In the genomic region with DNA sequence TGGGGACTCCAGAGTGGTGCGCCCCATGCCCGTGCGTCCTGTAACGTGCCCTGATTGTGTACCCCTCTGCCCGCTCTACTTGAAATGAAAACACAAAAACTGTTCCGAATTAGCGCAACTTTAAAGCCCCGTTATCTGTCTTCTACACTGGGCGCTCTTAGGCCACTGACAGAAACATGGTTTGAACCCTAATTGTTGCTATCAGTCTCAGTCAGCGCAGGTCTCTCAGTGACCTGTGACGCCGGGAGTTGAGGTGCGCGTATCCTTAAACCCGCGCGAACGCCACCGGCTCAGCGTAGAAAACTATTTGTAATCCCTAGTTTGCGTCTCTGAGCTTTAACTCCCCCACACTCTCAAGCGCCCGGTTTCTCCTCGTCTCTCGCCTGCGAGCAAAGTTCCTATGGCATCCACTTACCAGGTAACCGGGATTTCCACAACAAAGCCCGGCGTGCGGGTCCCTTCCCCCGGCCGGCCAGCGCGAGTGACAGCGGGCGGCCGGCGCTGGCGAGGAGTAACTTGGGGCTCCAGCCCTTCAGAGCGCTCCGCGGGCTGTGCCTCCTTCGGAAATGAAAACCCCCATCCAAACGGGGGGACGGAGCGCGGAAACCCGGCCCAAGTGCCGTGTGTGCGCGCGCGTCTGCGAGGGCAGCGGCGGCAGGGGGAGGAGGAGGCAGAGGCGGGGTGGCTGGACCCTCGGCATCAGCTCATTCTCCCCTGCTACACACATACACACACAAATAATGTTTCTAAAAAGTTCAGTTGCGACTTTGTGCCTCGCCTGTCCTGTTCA, we compare ENCODE assay signal across 8 cellular contexts. TPM values are rescaled to one million over a fixed set of nuclear protein-coding genes. Genes with fewer than 3 reads are reported as not detected.
DNase-seq lines count a peak whose midpoint lies in the region; ATAC-seq and TF ChIP-seq lines count a peak whose summit lies in the region.

No MANE protein-coding gene starts in this region.

- H3K4me2 ChIP-seq in parathyroid adenoma (ENCODE audit: low read length), result peak overlapping the region; percentile 96

- WGBS in heart right ventricle, 2 donors, result 1% methylated on average over 60 of the region's 60 CpGs

- peaks cover 50% of the 10 kb centered on the region for H3K4me1 Mint-ChIP-seq in Calu3 (ENCODE audit: low read depth, unreplicated experiment)

- ATAC-seq in heart right ventricle, result peak in 7 of 8 donors; percentile 2 to 18 (median 4)
- no peak for ATAC-seq in GM19395 (IDR thresholded peaks at IDR 0.05; ENCODE audit: unreplicated experiment)

- H3K36me3 ChIP-seq in heart right ventricle (no peaks in the 10 kb centered on the region), parathyroid adenoma (ENCODE audit: control insufficient read depth, insufficient read depth, low read length) (no peaks in the 10 kb centered on the region)

- TF ChIP-seq CTCF in Calu3 (IDR thresholded peaks at IDR 0.05; ENCODE audit: unreplicated experiment) (no peak), heart right ventricle (IDR thresholded peaks at IDR 0.05) (no peak), parathyroid adenoma (IDR thresholded peaks at IDR 0.05) (no peak)

- no peaks in the 10 kb centered on the region for H3K9me3 ChIP-seq in heart right ventricle
- no peaks in the 10 kb centered on the region for H3K9me3 ChIP-seq in parathyroid adenoma (ENCODE audit: control insufficient read depth, low read length)

- H3K27me3 ChIP-seq in heart right ventricle (peaks cover 0 to 27% (median 0%) of the 10 kb centered on the region in 7 donors), parathyroid adenoma (ENCODE audit: control insufficient read depth, insufficient read depth, low read length) (no peaks in the 10 kb centered on the region)

- peak overlapping the region; percentile 73 for H2AFZ ChIP-seq in parathyroid adenoma

- H3K27ac Mint-ChIP-seq in Calu3 (ENCODE audit: unreplicated experiment), result peak overlapping the region; percentile 87

- peaks cover 55% of the 10 kb centered on the region for H3K36me3 Mint-ChIP-seq in Calu3 (ENCODE audit: insufficient read depth, unreplicated experiment)

- peak overlapping the region; percentile 61 for H3K4me3 ChIP-seq in Jurkat, Clone E6-1 (ENCODE audit: low read length)
- H3K4me3 ChIP-seq in heart right ventricle, result peak overlapping the region; percentile 58 to 79 (median 75)
- H3K4me3 ChIP-seq in parathyroid adenoma (ENCODE audit: low read depth, low read length), result peak overlapping the region; percentile 82

- TSS peak; percentile 23 for BruUV-seq in Calu3 (replicated peaks; lab: Mats Ljungman, UMichigan)

- no peaks in the 10 kb centered on the region for H3K9me3 Mint-ChIP-seq in Calu3 (ENCODE audit: low read depth, unreplicated experiment)

- no peak overlapping the region for H3K9ac ChIP-seq in parathyroid adenoma

- peak overlapping the region in 9 of 10 donors; percentile 72 to 93 (median 83) for H3K27ac ChIP-seq in heart right ventricle
- no peak overlapping the region for H3K27ac ChIP-seq in parathyroid adenoma

- DNase-seq in Calu3, result peak; percentile 13
- no peak for DNase-seq in Jurkat, Clone E6-1 (ENCODE audit: low read depth, low spot score)
- DNase-seq in activated naive CD4-positive, alpha-beta T cell treated with Interleukin-2 at 50 U/mL for 16 hours, result peak; percentile 24
- peak; percentile 16 to 24 for DNase-seq in heart right ventricle
- DNase-seq in NCI-H1694 treated with DMSO at 0.1 percent for 48 hours (lab: John Stamatoyannopoulos, UW), result no peak
- DNase-seq in NOMO-1 treated with dmso at 0.1 percent for 144 hours (lab: John Stamatoyannopoulos, UW; ENCODE audit: unreplicated experiment), result no peak

- CTCF ChIA-PET in Calu3 (lab: Charles Lee), result interaction anchor here (0.6 kb wide), 2 partner anchors 72 to 73 kb away, joined by 3 to 4 read pairs; no protein-coding TSS in a partner anchor

- H3K4me1 ChIP-seq in heart right ventricle (peaks cover 0 to 58% (median 10%) of the 10 kb centered on the region in 9 donors), parathyroid adenoma (no peaks in the 10 kb centered on the region)

- H3K4me3 Mint-ChIP-seq in Calu3 (ENCODE audit: low read depth, unreplicated experiment), result peak overlapping the region; percentile 85

- no peaks in the 10 kb centered on the region for H3K27me3 Mint-ChIP-seq in Calu3 (ENCODE audit: unreplicated experiment)

- intact Hi-C loops in Calu3 (cut with micrococcal nuclease; ENCODE audit: unreplicated experiment), result no loop called here
- intact Hi-C loops in heart right ventricle (cut with DNase I), result loop anchor here in 2 of 10 donors (5.0 kb wide), 1 partner anchor 62 kb away; no protein-coding TSS in a partner anchor

- no peaks in the 10 kb centered on the region for H3K79me2 ChIP-seq in parathyroid adenoma

RNA-seq across cellular contexts. Expression of a gene that starts 0.7 kb away (rescaled TPM):
- total RNA-seq in Calu3 (2022) (72.5 and 90.8 TPM in 2 replicates), heart right ventricle (1 to 10 TPM; 2.3 to 7.5 (median 3.9) TPM)
- 1.2 TPM for polyA plus RNA-seq in Jurkat, Clone E6-1 (2012; ENCODE audit: insufficient read depth, insufficient read length)
- 1 to 10 TPM in 1 of 2 donors, under 1 TPM in 1; 0.90 to 1.8 TPM for polyA plus RNA-seq in heart right ventricle

Comparison
In these comparisons a context has a peak if more than half of its experiments do, and no peak if none do; other contexts are left out.
1. DNase-seq: peak in Calu3 (single experiment), activated naive CD4-positive, alpha-beta T cell treated with Interleukin-2 at 50 U/mL for 16 hours (single experiment) and heart right ventricle (2 of 2); none in Jurkat, Clone E6-1 (single experiment), NCI-H1694 treated with DMSO at 0.1 percent for 48 hours (single experiment) and NOMO-1 treated with dmso at 0.1 percent for 144 hours (single experiment).
2. Peak in every context shown above with its lines, with median percentiles within 50 percentile points of each other: H3K4me3 ChIP-seq.